18 cellular contexts compared by ENCODE assay signal in genomic region chr20:46641424-46641823, GRCh38. TPM values are rescaled to one million over a fixed set of nuclear protein-coding genes. Genes with fewer than 3 reads are reported as not detected.
"Had no signal": no experiment of that assay in that cellular context is flagged by ENCODE, and none has a peak within 500 bp of the region (broad histone marks: within the 10 kb centered on the region; RNA-seq: fewer than 3 reads in every experiment).

No MANE protein-coding gene starts in this region.

- H3K9me3 ChIP-seq: colonic mucosa, esophagus squamous epithelium, gastroesophageal sphincter, left ventricle myocardium inferior had no signal

- FAIRE-seq: keratinocyte, small intestine, urothelium cell line had no signal

- H3K9me3 Mint-ChIP-seq: immature natural killer cell; natural killer cell treated with Interleukin-12 subunit alpha and Interleukin-12 subunit beta and Interleukin-15 and Interleukin-18, amount 100 ng/mL, for 72 hours had no signal

- H3K4me3 Mint-ChIP-seq: immature natural killer cell; natural killer cell treated with Interleukin-12 subunit alpha and Interleukin-12 subunit beta and Interleukin-15 and Interleukin-18, amount 100 ng/mL, for 72 hours had no signal

- H3K36me3 ChIP-seq: colonic mucosa, esophagus squamous epithelium, gastroesophageal sphincter, left ventricle myocardium inferior had no signal

- ATAC-seq: gastroesophageal sphincter; left cardiac atrium; natural killer cell treated with Interleukin-12 subunit alpha and Interleukin-12 subunit beta and Interleukin-15 and Interleukin-18, amount 100 ng/mL, for 72 hours had no signal

- H3K27me3 ChIP-seq: colonic mucosa, esophagus squamous epithelium had no signal

- H3K4me1 ChIP-seq: colonic mucosa, esophagus squamous epithelium, gastroesophageal sphincter, left ventricle myocardium inferior had no signal

- H3K4me3 ChIP-seq: colonic mucosa, esophagus squamous epithelium, gastroesophageal sphincter, left ventricle myocardium inferior, lung had no signal

- H3K27ac Mint-ChIP-seq: immature natural killer cell; natural killer cell treated with Interleukin-12 subunit alpha and Interleukin-12 subunit beta and Interleukin-15 and Interleukin-18, amount 100 ng/mL, for 72 hours had no signal

- H3K36me3 Mint-ChIP-seq: immature natural killer cell; natural killer cell treated with Interleukin-12 subunit alpha and Interleukin-12 subunit beta and Interleukin-15 and Interleukin-18, amount 100 ng/mL, for 72 hours had no signal

- H3K27ac ChIP-seq: colonic mucosa, esophagus squamous epithelium, gastroesophageal sphincter, left ventricle myocardium inferior had no signal

- H3K4me1 Mint-ChIP-seq: immature natural killer cell had no signal

- DNase-seq: colonic mucosa; dermis blood vessel endothelial cell; esophagus squamous epithelium; foreskin fibroblast; immature natural killer cell; left cardiac atrium; left ventricle myocardium inferior; mesenchymal stem cell; midbrain; small intestine; stimulated activated CD4-positive, alpha-beta T cell treated with anti-CD3 and anti-CD28 coated beads, Interleukin-12 subunit alpha, Interleukin-12 subunit beta, amount 100 ng/mL, for 4 hours; stimulated activated naive CD4-positive, alpha-beta T cell; trophoblast cell had no signal

RNA-seq across cellular contexts. Expression of gene SLC13A3, which starts 9.8 kb away (rescaled TPM):
- total RNA-seq: dermis blood vessel endothelial cell had no signal
